In genomic region chr7:116433246-116433645, GRCh38 we compare ENCODE assay signal across 31 cellular contexts.
A peak's percentile ranks its signal among the peaks of the same experiment; 100 is the strongest.
DNase-seq lines count a peak whose midpoint lies in the region; FAIRE-seq and TF ChIP-seq lines count a peak whose summit lies in the region.
"Had no signal": no experiment of that assay in that cellular context is flagged by ENCODE, and none has a peak within 500 bp of the region (broad histone marks: within the 10 kb centered on the region; RNA-seq: fewer than 3 reads in every experiment).

No MANE protein-coding gene starts in this region.

- H3K9me3 ChIP-seq in Loucy (ENCODE audit: insufficient read depth, low read depth, low read length) (no peaks in the 10 kb centered on the region), keratinocyte (ENCODE audit: control insufficient read depth, low read depth, low read length) (no peaks in the 10 kb centered on the region)
- H3K9me3 ChIP-seq: BLaER1, spleen had no signal

- DNase-seq in AG10803 (ENCODE audit: low read depth) (peak; percentile 82), bronchial epithelial cell (ENCODE audit: low read depth) (no peak), keratinocyte (ENCODE audit: low read depth, low spot score) (no peak), UCSD-AML1 (lab: John Stamatoyannopoulos, UW; ENCODE audit: unreplicated experiment) (no peak), SW480 (ENCODE audit: low spot score) (no peak), activated gamma-delta T cell (lab: John Stamatoyannopoulos, UW) (no peak)
- no peak for DNase-seq in activated CD4-positive, alpha-beta T cell treated with anti-CD3 and anti-CD28 coated beads for 48 hours
- DNase-seq: activated CD8-positive, alpha-beta T cell treated with anti-CD3 and anti-CD28 coated beads for 36 hours; activated effector memory CD4-positive, alpha-beta T cell treated with Interleukin-2 at 50 U/mL for 16 hours; cortex of kidney; DMS53; endodermal cell; GF-D8; heart left ventricle; left colon; naive B cell; NCI-H1105 treated with DMSO at 0.1 percent for 48 hours; NCI-H2029 treated with DMSO at 0.1 percent for 48 hours; NCI-H226; nucleus accumbens; RPMI8226; spleen; stimulated activated CD4-positive, alpha-beta T cell treated with anti-CD3 and anti-CD28 coated beads, Interleukin-4, amount 100 ng/mL, for 24 hours; stimulated activated naive B cell treated with anti-CD40 and anti-IgM and Interleukin-4, amounts not matched to agents 10 μg/mL and 1 μg/mL and 100 μg/mL, for 72 hours; T1000 had no signal

- dilution Hi-C loops in keratinocyte (cut with MboI; ENCODE audit: extremely low pct_ligation_motif_present, low sequenced_read_pairs), result no loop called here

- FAIRE-seq in bronchial epithelial cell (lab: Jason Lieb, UNC) (peak; percentile 77), keratinocyte (lab: Jason Lieb, UNC) (peak; percentile 59)
- FAIRE-seq: H54, urothelium cell line had no signal

- H3K36me3 ChIP-seq in Loucy (ENCODE audit: insufficient read depth, low read length) (no peaks in the 10 kb centered on the region), bronchial epithelial cell (ENCODE audit: control insufficient read depth, insufficient read depth, low read length) (no peaks in the 10 kb centered on the region), keratinocyte (ENCODE audit: control insufficient read depth in 2 of 2, extremely low read depth in 1 of 2, insufficient read depth in 2 of 2, low read length in 2 of 2) (no peaks in the 10 kb centered on the region)
- H3K36me3 ChIP-seq: BLaER1, heart left ventricle, spleen had no signal

- H3F3A ChIP-seq in Loucy (ENCODE audit: low read depth), result no peaks in the 10 kb centered on the region

- no peaks in the 10 kb centered on the region for H3K9me1 ChIP-seq in keratinocyte (ENCODE audit: control insufficient read depth, extremely low read depth, insufficient read depth, low read length)

- H3K27me3 ChIP-seq in Loucy (ENCODE audit: insufficient read depth, low read length, poor library complexity, severe bottlenecking) (no peaks in the 10 kb centered on the region), bronchial epithelial cell (ENCODE audit: control insufficient read depth, insufficient read depth, low read length) (no peaks in the 10 kb centered on the region), keratinocyte (ENCODE audit: control insufficient read depth, extremely low read depth, insufficient read depth, low read length) (no peaks in the 10 kb centered on the region)
- H3K27me3 ChIP-seq: BLaER1, heart left ventricle, spleen had no signal

- H4K20me1 ChIP-seq in Loucy (ENCODE audit: insufficient read depth, low read length, poor library complexity, severe bottlenecking) (no peaks in the 10 kb centered on the region), keratinocyte (ENCODE audit: control insufficient read depth, extremely low read depth, insufficient read depth, low read length) (no peaks in the 10 kb centered on the region)
- H4K20me1 ChIP-seq: BLaER1 had no signal

- H3K79me2 ChIP-seq in Loucy (ENCODE audit: insufficient read depth, low read length) (no peaks in the 10 kb centered on the region), keratinocyte (ENCODE audit: control insufficient read depth, insufficient read depth, low read length) (no peaks in the 10 kb centered on the region)

- no peak overlapping the region for H3K4me3 ChIP-seq in AG10803 (ENCODE audit: low read length)
- H3K4me3 ChIP-seq in Loucy (ENCODE audit: low read length, poor library complexity, severe bottlenecking), result no peak overlapping the region
- H3K4me3 ChIP-seq in bronchial epithelial cell (ENCODE audit: low read depth, low read length), result no peak overlapping the region
- no peak overlapping the region for H3K4me3 ChIP-seq in keratinocyte (ENCODE audit: control insufficient read depth in 2 of 3, extremely low read depth in 1 of 3, insufficient read depth in 2 of 3, low read depth in 1 of 3, low read length in 3 of 3)
- H3K4me3 ChIP-seq: A549, BLaER1, heart left ventricle, spleen had no signal

- no peaks in the 10 kb centered on the region for H3K9me2 ChIP-seq in Loucy (replicated peaks; ENCODE audit: low read depth, low read length)

- no peak overlapping the region for H3K9ac ChIP-seq in Loucy (ENCODE audit: low read depth, low read length, poor library complexity, severe bottlenecking)
- H3K9ac ChIP-seq in keratinocyte (ENCODE audit: control insufficient read depth, extremely low read depth, insufficient read depth, low read length), result no peak overlapping the region
- H3K9ac ChIP-seq: BLaER1 had no signal

- no peak for TF ChIP-seq CTCF in AG10803 (conservative IDR thresholded peaks at IDR 0.05; ENCODE audit: low read length)
- no peak for TF ChIP-seq CTCF in Loucy (conservative IDR thresholded peaks at IDR 0.05; ENCODE audit: low read length)
- TF ChIP-seq CTCF in bronchial epithelial cell (IDR thresholded peaks at IDR 0.05; ENCODE audit: insufficient read depth, low read length, severe bottlenecking), result no peak
- TF ChIP-seq CTCF in keratinocyte (optimal IDR thresholded peaks at IDR 0.05 in 1 of 3, IDR thresholded peaks at IDR 0.05 in 1 of 3, conservative IDR thresholded peaks at IDR 0.05 in 1 of 3; ENCODE audit: extremely low read depth in 1 of 3, insufficient read depth in 2 of 3, low read length in 3 of 3), result no peak

- H2AFZ ChIP-seq in Loucy (ENCODE audit: low read length), result peak overlapping the region; percentile 45; the same call in 1 of the 2 replicates
- no peak overlapping the region for H2AFZ ChIP-seq in keratinocyte (ENCODE audit: control insufficient read depth, low read length)

- H3K4me2 ChIP-seq in Loucy (ENCODE audit: low read depth, low read length, poor library complexity, severe bottlenecking), result no peak overlapping the region
- no peak overlapping the region for H3K4me2 ChIP-seq in keratinocyte (ENCODE audit: control insufficient read depth, extremely low read depth, insufficient read depth, low read depth, low read length)
- H3K4me2 ChIP-seq: A549, BLaER1 had no signal

- H3K27ac ChIP-seq in keratinocyte (ENCODE audit: control insufficient read depth, insufficient read depth, low read length), result no peak overlapping the region
- H3K27ac ChIP-seq: BLaER1, heart left ventricle, HL-60, spleen had no signal

- H3K4me1 ChIP-seq in Loucy (ENCODE audit: insufficient read depth, low read length, poor library complexity, severe bottlenecking) (peaks cover 10% of the 10 kb centered on the region), keratinocyte (ENCODE audit: control insufficient read depth, extremely low read depth, insufficient read depth, low read length) (peaks cover 25% of the 10 kb centered on the region)
- H3K4me1 ChIP-seq: BLaER1, spleen had no signal
